ENCODE assay signal across 8 cellular contexts in the genomic region with DNA sequence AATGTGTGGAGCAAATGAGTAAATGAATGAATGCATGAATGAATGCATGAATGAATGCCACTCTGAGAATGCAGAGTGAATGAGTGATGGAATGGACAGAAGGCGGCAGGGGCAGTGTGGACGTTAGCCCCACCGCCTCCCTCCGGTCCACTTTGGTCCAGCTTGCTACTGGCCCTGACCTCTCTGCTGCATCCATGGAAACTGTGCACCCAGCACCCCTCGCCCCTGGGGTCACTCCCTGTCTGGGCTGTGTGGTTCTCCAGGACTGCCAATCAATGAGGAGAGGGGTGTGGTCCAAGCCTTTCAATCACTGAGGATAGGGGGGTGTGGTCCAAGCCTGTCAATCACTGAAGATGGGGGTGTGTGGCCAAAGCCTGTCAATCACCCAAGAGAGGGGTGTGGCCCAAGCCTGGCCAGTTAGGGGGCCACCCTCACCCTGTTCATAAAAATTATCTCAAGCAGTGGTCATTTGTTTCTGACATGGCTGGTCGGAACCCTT. TPM values are rescaled to one million over a fixed set of nuclear protein-coding genes. Genes with fewer than 3 reads are reported as not detected.
DNase-seq lines count a peak whose midpoint lies in the region; ATAC-seq, FAIRE-seq and TF ChIP-seq lines count a peak whose summit lies in the region.

No MANE protein-coding gene starts in this region.

- peak; percentile 88 for FAIRE-seq in K562 (lab: Jason Lieb, UNC)

- H3F3A ChIP-seq in MM.1S (ENCODE audit: insufficient read depth, low read length) = peaks cover 25% of the 10 kb centered on the region

- no peaks in the 10 kb centered on the region for H3K9me1 ChIP-seq in K562 (ENCODE audit: control insufficient read depth, insufficient read depth, low read length)

- 16% methylated on average over 6 of the region's 6 CpGs for WGBS in K562 (ENCODE audit: insufficient coverage, low coverage, missing lambda C conversion rate)

- TF ChIP-seq POLR2A in GM18526 (IDR thresholded peaks at IDR 0.05; ENCODE audit: extremely low read depth, insufficient read length) (peak; percentile 26), K562 (conservative IDR thresholded peaks at IDR 0.05) (no peak)

- H4K20me1 ChIP-seq in MM.1S (ENCODE audit: insufficient read depth, low read length) (no peaks in the 10 kb centered on the region), K562 (replicated peaks; ENCODE audit: control insufficient read depth, insufficient read depth, low read length) (no peaks in the 10 kb centered on the region)

- no peak for TF ChIP-seq EP300 in K562 (IDR thresholded peaks at IDR 0.05; ENCODE audit: low read length)

- intact Hi-C loops in K562 (cut with micrococcal nuclease) = no loop called here

- H3K9me2 ChIP-seq in MM.1S (replicated peaks; ENCODE audit: insufficient read depth, low read length) = no peaks in the 10 kb centered on the region

- no peak overlapping the region for H3K9ac ChIP-seq in MM.1S (ENCODE audit: low read length)
- no peak overlapping the region for H3K9ac ChIP-seq in K562 (ENCODE audit: insufficient read depth in 1 of 2, low read depth in 2 of 2, low read length in 2 of 2)

- peak; percentile 51 to 87 for DNase-seq in HAP-1 (ENCODE audit: low spot score in 2 of 2)
- DNase-seq in MM.1S = peak; percentile 50
- peak; percentile 78 to 81 (median 78) for DNase-seq in K562 (ENCODE audit: extremely low read depth in 1 of 4, low spot score in 3 of 4)
- DNase-seq in stimulated activated CD8-positive, alpha-beta memory T cell treated with anti-CD3 and anti-CD28 coated beads, Interleukin-15, amount 100 ng/mL, for 48 hours (ENCODE audit: low read depth in 2 of 2) = peak; percentile 62
- no peak for DNase-seq in NCI-H187 treated with DMSO at 0.1 percent for 48 hours (lab: John Stamatoyannopoulos, UW)
- DNase-seq in AG08396 (ENCODE audit: low spot score) = no peak
- no peak for DNase-seq in NOMO-1 treated with dmso at 0.1 percent for 144 hours (lab: John Stamatoyannopoulos, UW; ENCODE audit: unreplicated experiment)

- TF ChIP-seq CTCF in MM.1S (IDR thresholded peaks at IDR 0.05; ENCODE audit: low read length) (no peak), K562 (IDR thresholded peaks at IDR 0.05 in 2 of 3, conservative IDR thresholded peaks at IDR 0.05 in 1 of 3; ENCODE audit: insufficient read depth in 2 of 3, low read depth in 1 of 3, low read length in 3 of 3) (no peak)

- ATAC-seq in K562 = peak; percentile 98

- H3K4me3 ChIP-seq in HAP-1 (no peak overlapping the region), MM.1S (ENCODE audit: low read length) (no peak overlapping the region), K562 (no peak overlapping the region)

- no peak for TF ChIP-seq RAD21 in K562 (CRISPR knock-in tag; conservative IDR thresholded peaks at IDR 0.05 in 1 of 2, IDR thresholded peaks at IDR 0.05 in 1 of 2)

- in situ Hi-C loops in HAP-1 (cut with MboI; ENCODE audit: low sequenced_read_pairs) (no loop called here), K562 (cut with MboI) (no loop called here)

- H3K27ac ChIP-seq in MM.1S (ENCODE audit: low read length) (no peak overlapping the region), K562 (ENCODE audit: extremely low read depth, low read depth, low read length) (no peak overlapping the region)

- H3K4me2 ChIP-seq in MM.1S (ENCODE audit: low read depth, low read length) (no peak overlapping the region), K562 (ENCODE audit: insufficient read depth, low read length) (no peak overlapping the region)

- no peaks in the 10 kb centered on the region for H3K4me1 ChIP-seq in HAP-1
- H3K4me1 ChIP-seq in MM.1S (ENCODE audit: low read length) = peaks cover 11% of the 10 kb centered on the region; the same call in 1 of the 2 replicates
- peaks cover 0 to 7% of the 10 kb centered on the region in 2 experiments; a peak in 4 of 5 replicates for H3K4me1 ChIP-seq in K562 (replicated peaks in 1 of 2; ENCODE audit: control insufficient read depth in 2 of 2, insufficient read depth in 2 of 2, low read length in 2 of 2)

- H2AFZ ChIP-seq in MM.1S (ENCODE audit: low read length) = no peak overlapping the region
- no peak overlapping the region for H2AFZ ChIP-seq in K562 (ENCODE audit: low read depth, low read length)

- CTCF ChIA-PET in K562 (lab: Yijun Ruan, JAX; ENCODE audit: low intra/inter-chr PET ratio) = no interaction called here

- H3K9me3 ChIP-seq in HAP-1 (no peaks in the 10 kb centered on the region), MM.1S (replicated peaks; ENCODE audit: insufficient read depth, low read length) (no peaks in the 10 kb centered on the region), K562 (replicated peaks; ENCODE audit: control insufficient read depth, insufficient read depth, low read depth, low read length) (no peaks in the 10 kb centered on the region)

- H3K27me3 ChIP-seq in HAP-1 (ENCODE audit: low read depth) (no peaks in the 10 kb centered on the region), MM.1S (replicated peaks; ENCODE audit: insufficient read depth, low read length) (no peaks in the 10 kb centered on the region), K562 (ENCODE audit: control insufficient read depth in 2 of 2, insufficient read depth in 2 of 2, low read length in 2 of 2) (no peaks in the 10 kb centered on the region)

- H3K36me3 ChIP-seq in HAP-1 (replicated peaks) = no peaks in the 10 kb centered on the region
- no peaks in the 10 kb centered on the region; the same call in 1 of the 2 replicates for H3K36me3 ChIP-seq in MM.1S (replicated peaks; ENCODE audit: insufficient read depth, low read length)
- H3K36me3 ChIP-seq in K562 (ENCODE audit: control insufficient read depth, insufficient read depth, low read length) = no peaks in the 10 kb centered on the region

- POLR2A ChIA-PET in K562 (lab: Yijun Ruan, JAX) = no interaction called here

- H3K79me2 ChIP-seq in MM.1S (ENCODE audit: low read length) (peaks cover 52% of the 10 kb centered on the region), K562 (ENCODE audit: control insufficient read depth, insufficient read depth, low read length) (no peaks in the 10 kb centered on the region)

- BruUV-seq in K562 (replicated peaks; lab: Mats Ljungman, UMichigan) = no TSS peak

TF ChIP-seq in K562, 482 proteins besides CTCF, POLR2A, EP300 and RAD21 (continues in another document):
- TF ChIP-seq RFX1 (IDR thresholded peaks at IDR 0.05) = peak; percentile 72
- no peak for TF ChIP-seq RFX7 (CRISPR knock-in tag; IDR thresholded peaks at IDR 0.05)

RNA-seq across cellular contexts. Expression of a gene that starts 39.2 kb away (rescaled TPM):
- 21.1 and 30.0 TPM in 2 replicates for total RNA-seq in K562 (2011; cell fraction: chromatin; rRNA removed; ENCODE audit: low replicate concordance)
- total RNA-seq in K562 (2011; cell fraction: nucleolus; rRNA removed) = 19.0 and 21.1 TPM in 2 replicates
- total RNA-seq in K562 (2011; cell fraction: nucleoplasm; rRNA removed) = 16.6 and 25.3 TPM in 2 replicates
- total RNA-seq in K562 (2014; rRNA removed) (11.8 and 12.2 TPM in 2 replicates), K562 (2014; rRNA removed; fragmentation: Illumina TruSeq; extraction: Trizol) (3.9 and 4.4 TPM in 2 replicates), K562 (2015; rRNA removed; fragmentation: Illumina TruSeq; extraction: Trizol) (7.1 and 8.2 TPM in 2 replicates), K562 (2021) (18.0 and 20.6 TPM in 2 replicates)
- polyA plus RNA-seq in K562 (2011; rRNA removed) (7.8 and 13.9 TPM in 2 replicates), K562 (2014; fragmentation: Illumina TruSeq; extraction: Trizol) (7.6 and 11.9 TPM in 2 replicates), K562 (2014; fragmentation: Nextera tagmentation; extraction: Ambion mirVana) (1 to 10 TPM in 1 of 2 experiments, under 1 TPM in 1; 0.56 to 1.2 TPM), K562 (2014; rRNA removed) (17.1 and 20.3 TPM in 2 replicates)
- polyA plus RNA-seq in K562 (2011; cell fraction: cytosol; rRNA removed) = 11.3 and 16.3 TPM in 2 replicates
- 15.2 and 17.1 TPM in 2 replicates for polyA plus RNA-seq in K562 (2011; cell fraction: nucleus; rRNA removed)
- polyA plus RNA-seq in K562 (2012) = 12.1 and 26.9 TPM in 2 replicates
- 5.0 and 5.6 TPM in 2 replicates for polyA minus RNA-seq in K562 (2011; rRNA and poly(A)+ RNA removed)
- 6.2 and 11.7 TPM in 2 replicates for polyA minus RNA-seq in K562 (2011; cell fraction: cytosol; rRNA and poly(A)+ RNA removed)
- polyA minus RNA-seq in K562 (2011; cell fraction: nucleus; rRNA and poly(A)+ RNA removed) = 5.3 and 7.9 TPM in 2 replicates

RNA-seq across cellular contexts. Expression of a gene that starts 45.1 kb away (rescaled TPM):
- 0.12 TPM in 1 of 2 replicates, not detected in the other for total RNA-seq in K562 (2011; cell fraction: chromatin; rRNA removed; ENCODE audit: low replicate concordance)
- total RNA-seq in K562 (2011; cell fraction: nucleolus; rRNA removed) = 0.50 TPM in 1 of 2 replicates, not detected in the other
- total RNA-seq in K562 (2011; cell fraction: nucleoplasm; rRNA removed) = not detected in 2 replicates
- total RNA-seq in K562 (2014; rRNA removed) (0.08 and 0.09 TPM in 2 replicates), K562 (2014; rRNA removed; fragmentation: Illumina TruSeq; extraction: Trizol) (0.03 and 0.04 TPM in 2 replicates), K562 (2015; rRNA removed; fragmentation: Illumina TruSeq; extraction: Trizol) (0.57 and 0.69 TPM in 2 replicates), K562 (2021) (0.31 and 0.72 TPM in 2 replicates)
- polyA plus RNA-seq in K562 (2011; rRNA removed) (not detected in 2 replicates), K562 (2014; fragmentation: Illumina TruSeq; extraction: Trizol) (0.07 and 0.14 TPM in 2 replicates), K562 (2014; fragmentation: Nextera tagmentation; extraction: Ambion mirVana) (not detected), K562 (2014; rRNA removed) (0.04 and 0.07 TPM in 2 replicates)
- polyA plus RNA-seq in K562 (2011; cell fraction: cytosol; rRNA removed) = 0.03 and 0.06 TPM in 2 replicates
- 0.06 TPM in 1 of 2 replicates, not detected in the other for polyA plus RNA-seq in K562 (2011; cell fraction: nucleus; rRNA removed)
- 0.65 and 4.6 TPM in 2 replicates for polyA plus RNA-seq in K562 (2012)
- polyA minus RNA-seq in K562 (2011; rRNA and poly(A)+ RNA removed) = not detected in 2 replicates
- not detected in 2 replicates for polyA minus RNA-seq in K562 (2011; cell fraction: cytosol; rRNA and poly(A)+ RNA removed)
- polyA minus RNA-seq in K562 (2011; cell fraction: nucleus; rRNA and poly(A)+ RNA removed) = not detected in 2 replicates

Comparison
In these comparisons a context has a peak if more than half of its experiments do, and no peak if none do; other contexts are left out.
1. DNase-seq: peak in HAP-1 (2 of 2), MM.1S (single experiment), K562 (4 of 4) and stimulated activated CD8-positive, alpha-beta memory T cell treated with anti-CD3 and anti-CD28 coated beads, Interleukin-15, amount 100 ng/mL, for 48 hours (2 of 2); none in NCI-H187 treated with DMSO at 0.1 percent for 48 hours (single experiment), AG08396 (single experiment) and NOMO-1 treated with dmso at 0.1 percent for 144 hours (single experiment).